ENCODE assay signal across 26 cellular contexts in genomic region chr9:33378121-33378795, GRCh38. TPM values are rescaled to one million over a fixed set of nuclear protein-coding genes. Genes with fewer than 3 reads are reported as not detected.
"Had no signal": no experiment of that assay in that cellular context is flagged by ENCODE, and none has a peak within 500 bp of the region (broad histone marks: within the 10 kb centered on the region; RNA-seq: fewer than 3 reads in every experiment).

No MANE protein-coding gene starts in this region.

- H3K36me3 ChIP-seq: ascending aorta had no signal

- FAIRE-seq: bronchial epithelial cell had no signal

- ATAC-seq: activated CD8-positive, alpha-beta T cell treated with anti-CD3 and anti-CD28 coated beads, Interleukin-2, amount 10 ng/mL, durations not matched to agents 7 days and 5 days; body of pancreas; T-helper 17 cell; WTC11 had no signal

- H3K27ac ChIP-seq: ascending aorta, body of pancreas had no signal

- H3K27ac Mint-ChIP-seq: activated CD8-positive, alpha-beta T cell treated with anti-CD3 and anti-CD28 coated beads, Interleukin-2, amount 10 ng/mL, durations not matched to agents 7 days and 5 days; WTC11 had no signal

- H3K4me3 Mint-ChIP-seq: activated CD8-positive, alpha-beta T cell treated with anti-CD3 and anti-CD28 coated beads, Interleukin-2, amount 10 ng/mL, durations not matched to agents 7 days and 5 days; T-helper 17 cell; WTC11 had no signal

- H3K36me3 Mint-ChIP-seq: WTC11 had no signal

- H3K27me3 ChIP-seq: ascending aorta, body of pancreas had no signal

- DNase-seq: activated CD4-positive, alpha-beta T cell treated with anti-CD3 and anti-CD28 coated beads for 48 hours; activated CD4-positive, alpha-beta T cell treated with anti-CD3 and anti-CD28 coated beads, Interleukin-2, amount 50 U/mL, for 4 hours; activated CD4-positive, CD25-positive, alpha-beta regulatory T cell treated with anti-CD3 and anti-CD28 coated beads, Interleukin-2, amount 50 U/mL, for 72 hours; activated CD8-positive, alpha-beta memory T cell treated with anti-CD3 and anti-CD28 coated beads, Interleukin-2, amount 50 U/mL, for 48 hours; activated CD8-positive, alpha-beta T cell treated with anti-CD3 and anti-CD28 coated beads, Interleukin-2, amount 10 ng/mL, durations not matched to agents 7 days and 5 days; activated naive CD4-positive, alpha-beta T cell treated with anti-CD3 and anti-CD28 coated beads, Interleukin-2, amount 50 U/mL, for 16 hours; activated T-cell treated with anti-CD3 and anti-CD28 coated beads, Interleukin-2, amount 50 U/mL, for 1 hour; amniotic stem cell; KG1; NCI-H1092; NCI-H1417; NCI-H1694; NCI-H2029; NCI-H345; NCI-H510A; NCI-H526 treated with DMSO at 0.1 percent for 48 hours; NCI-H82; SIG-M5; T-helper 17 cell; T-helper 9 cell had no signal

- H3K9me3 Mint-ChIP-seq: WTC11 had no signal

- H3K27me3 Mint-ChIP-seq: T-helper 17 cell had no signal

- H3K9me3 ChIP-seq: ascending aorta, body of pancreas had no signal

- H3K4me3 ChIP-seq: ascending aorta, body of pancreas had no signal

RNA-seq across cellular contexts. Expression of gene AQP7, which starts 24.1 kb away (rescaled TPM):
- total RNA-seq: activated CD8-positive, alpha-beta T cell treated with anti-CD3 and anti-CD28 coated beads, Interleukin-2, amount 10 ng/mL, durations not matched to agents 7 days and 5 days; bronchial epithelial cell; LHCN-M2; RPMI7951 had no signal
